Comparison of ENCODE assay signal across 14 cellular contexts in genomic region chr10:130430291-130430690, GRCh38.
DNase-seq lines count a peak whose midpoint lies in the region; ATAC-seq and TF ChIP-seq lines count a peak whose summit lies in the region.
"Had no signal": no experiment of that assay in that cellular context is flagged by ENCODE, and none has a peak within 500 bp of the region (broad histone marks: within the 10 kb centered on the region; RNA-seq: fewer than 3 reads in every experiment).

No MANE protein-coding gene starts in this region.

- no peak overlapping the region for H3K4me3 Mint-ChIP-seq in endodermal cell
- H3K4me3 Mint-ChIP-seq: CD4-positive, CD25-positive, alpha-beta regulatory T cell; HFFc6 had no signal

- H3K9ac ChIP-seq in endodermal cell (ENCODE audit: extremely low read depth, low read length, poor library complexity, severe bottlenecking) (no peak overlapping the region), mesenchymal stem cell (ENCODE audit: low read length) (no peak overlapping the region), colonic mucosa (ENCODE audit: low read depth in 2 of 2, low read length in 2 of 2) (no peak overlapping the region)
- H3K9ac ChIP-seq: BLaER1 treated with 17β-estradiol and CSF1 and Interleukin-3, amounts not matched to agents 10 nM and 100 nM had no signal

- no peaks in the 10 kb centered on the region for H3K4me1 ChIP-seq in endodermal cell (ENCODE audit: control insufficient read depth, insufficient read depth, low read length)
- H3K4me1 ChIP-seq in mesenchymal stem cell (ENCODE audit: control insufficient read depth, insufficient read depth, low read depth, low read length), result no peaks in the 10 kb centered on the region
- H3K4me1 ChIP-seq in colonic mucosa, result no peaks in the 10 kb centered on the region
- H3K4me1 ChIP-seq: BLaER1 treated with 17β-estradiol and CSF1 and Interleukin-3, amounts not matched to agents 10 nM and 100 nM had no signal

- no peak overlapping the region for H3K4me2 ChIP-seq in mesenchymal stem cell (ENCODE audit: low read length, poor library complexity, severe bottlenecking)
- H3K4me2 ChIP-seq: BLaER1 treated with 17β-estradiol and CSF1 and Interleukin-3, amounts not matched to agents 10 nM and 100 nM had no signal

- TF ChIP-seq CTCF in endodermal cell (conservative IDR thresholded peaks at IDR 0.05) (no peak), colonic mucosa (IDR thresholded peaks at IDR 0.05) (no peak)

- H3K4me3 ChIP-seq in endodermal cell (ENCODE audit: low read length) (no peak overlapping the region), mesenchymal stem cell (ENCODE audit: insufficient read depth in 1 of 2, low read depth in 1 of 2, low read length in 2 of 2) (no peak overlapping the region), colonic mucosa (no peak overlapping the region)
- H3K4me3 ChIP-seq: BLaER1 treated with 17β-estradiol and CSF1 and Interleukin-3, amounts not matched to agents 10 nM and 100 nM had no signal

- H3K18ac ChIP-seq in mesenchymal stem cell (ENCODE audit: low read depth in 1 of 2, low read length in 2 of 2), result no peak overlapping the region

- no peaks in the 10 kb centered on the region for H3K36me3 Mint-ChIP-seq in endodermal cell (ENCODE audit: low read depth)
- H3K36me3 Mint-ChIP-seq: CD4-positive, CD25-positive, alpha-beta regulatory T cell had no signal

- H2BK120ac ChIP-seq in mesenchymal stem cell (ENCODE audit: low read depth, low read length), result no peak overlapping the region

- no peaks in the 10 kb centered on the region for H3K79me1 ChIP-seq in mesenchymal stem cell (replicated peaks; ENCODE audit: low read length, poor library complexity, severe bottlenecking)

- ATAC-seq in HG02970 (IDR thresholded peaks at IDR 0.05; ENCODE audit: low FRiP score, unreplicated experiment), result no peak

- H2BK5ac ChIP-seq in mesenchymal stem cell (ENCODE audit: low read depth, low read length, poor library complexity, severe bottlenecking), result no peak overlapping the region

- no peak overlapping the region for H3K4ac ChIP-seq in mesenchymal stem cell (ENCODE audit: low read depth in 1 of 2, low read length in 2 of 2)

- no peak overlapping the region for H2BK12ac ChIP-seq in mesenchymal stem cell (ENCODE audit: low read length in 2 of 2)

- no peak overlapping the region for H2BK15ac ChIP-seq in mesenchymal stem cell (ENCODE audit: low read depth, poor library complexity, severe bottlenecking)

- H3K9me3 Mint-ChIP-seq in endodermal cell, result peaks cover 7% of the 10 kb centered on the region

- H3K9me3 ChIP-seq in endodermal cell (ENCODE audit: control insufficient read depth, low read length) (no peaks in the 10 kb centered on the region), mesenchymal stem cell (ENCODE audit: control insufficient read depth, low read length) (peaks cover 1% of the 10 kb centered on the region), colonic mucosa (no peaks in the 10 kb centered on the region)

- no peak overlapping the region for H3K27ac Mint-ChIP-seq in endodermal cell
- H3K27ac Mint-ChIP-seq: HFFc6 had no signal

- H4K8ac ChIP-seq in mesenchymal stem cell (ENCODE audit: low read length), result no peak overlapping the region

- peak overlapping the region; percentile 27 for H4K91ac ChIP-seq in mesenchymal stem cell (ENCODE audit: low read length)

- H3K27ac ChIP-seq in endodermal cell (ENCODE audit: low read depth, low read length) (no peak overlapping the region), mesenchymal stem cell (ENCODE audit: low read length, poor library complexity, severe bottlenecking) (no peak overlapping the region), colonic mucosa (no peak overlapping the region)
- H3K27ac ChIP-seq: BLaER1 treated with 17β-estradiol and CSF1 and Interleukin-3, amounts not matched to agents 10 nM and 100 nM had no signal

- DNase-seq in activated effector memory CD4-positive, alpha-beta T cell treated with anti-CD3 and anti-CD28 coated beads, Interleukin-2, amount 50 U/mL, for 16 hours, result peak; percentile 39
- DNase-seq in activated effector memory CD4-positive, alpha-beta T cell treated with Interleukin-2 at 50 U/mL for 16 hours, result no peak
- DNase-seq in endodermal cell (peak; percentile 8), mesenchymal stem cell (no peak), epidermal melanocyte (ENCODE audit: insufficient read length, low spot score) (no peak), colonic mucosa (no peak)
- DNase-seq: ACHN; CD4-positive, CD25-positive, alpha-beta regulatory T cell; DMS53; GF-D8; HCEC 1CT; HFFc6 had no signal

- H3K4me1 Mint-ChIP-seq in endodermal cell, result no peaks in the 10 kb centered on the region
- H3K4me1 Mint-ChIP-seq: CD4-positive, CD25-positive, alpha-beta regulatory T cell had no signal

- H2AK5ac ChIP-seq in mesenchymal stem cell (ENCODE audit: low read length, severe bottlenecking), result no peak overlapping the region

- intact Hi-C loops in colonic mucosa (cut with DNase I), result no loop called here

- H3K36me3 ChIP-seq in endodermal cell (ENCODE audit: control insufficient read depth, insufficient read depth, low read length) (no peaks in the 10 kb centered on the region), mesenchymal stem cell (ENCODE audit: control insufficient read depth in 1 of 2, insufficient read depth in 2 of 2, low read depth in 1 of 2, low read length in 2 of 2) (no peaks in the 10 kb centered on the region), colonic mucosa (no peaks in the 10 kb centered on the region)
- H3K36me3 ChIP-seq: BLaER1 treated with 17β-estradiol and CSF1 and Interleukin-3, amounts not matched to agents 10 nM and 100 nM had no signal

- H3K27me3 Mint-ChIP-seq in endodermal cell (ENCODE audit: insufficient read depth), result no peaks in the 10 kb centered on the region
- H3K27me3 Mint-ChIP-seq: CD4-positive, CD25-positive, alpha-beta regulatory T cell had no signal

- WGBS in endodermal cell (ENCODE audit: insufficient coverage in 1 of 2, insufficient read length in 1 of 2), 2 experiments, result 80% methylated on average over 2 to 4 of the region's 4 CpGs
- WGBS in mesenchymal stem cell, result 50% methylated on average over 4 of the region's 4 CpGs

- no peak overlapping the region for H3K23ac ChIP-seq in mesenchymal stem cell (ENCODE audit: low read length in 2 of 2)

- H3K27me3 ChIP-seq in endodermal cell (ENCODE audit: control insufficient read depth, insufficient read depth, low read length, poor library complexity, severe bottlenecking) (no peaks in the 10 kb centered on the region), mesenchymal stem cell (ENCODE audit: control insufficient read depth in 1 of 2, insufficient read depth in 1 of 2, low read length in 2 of 2) (no peaks in the 10 kb centered on the region), colonic mucosa (no peaks in the 10 kb centered on the region)
- H3K27me3 ChIP-seq: BLaER1 treated with 17β-estradiol and CSF1 and Interleukin-3, amounts not matched to agents 10 nM and 100 nM had no signal

- no peak overlapping the region for H2AFZ ChIP-seq in mesenchymal stem cell (ENCODE audit: low read depth, low read length)

- H3K14ac ChIP-seq in mesenchymal stem cell (ENCODE audit: low read length in 2 of 2), result no peak overlapping the region

Comparison
In these comparisons a context has a peak if more than half of its experiments do, and no peak if none do; other contexts are left out.
1. DNase-seq: peak in activated effector memory CD4-positive, alpha-beta T cell treated with anti-CD3 and anti-CD28 coated beads, Interleukin-2, amount 50 U/mL, for 16 hours (single experiment) and endodermal cell (single experiment); none in activated effector memory CD4-positive, alpha-beta T cell treated with Interleukin-2 at 50 U/mL for 16 hours (single experiment), mesenchymal stem cell (single experiment), epidermal melanocyte (single experiment) and colonic mucosa (single experiment).